In the genomic region with DNA sequence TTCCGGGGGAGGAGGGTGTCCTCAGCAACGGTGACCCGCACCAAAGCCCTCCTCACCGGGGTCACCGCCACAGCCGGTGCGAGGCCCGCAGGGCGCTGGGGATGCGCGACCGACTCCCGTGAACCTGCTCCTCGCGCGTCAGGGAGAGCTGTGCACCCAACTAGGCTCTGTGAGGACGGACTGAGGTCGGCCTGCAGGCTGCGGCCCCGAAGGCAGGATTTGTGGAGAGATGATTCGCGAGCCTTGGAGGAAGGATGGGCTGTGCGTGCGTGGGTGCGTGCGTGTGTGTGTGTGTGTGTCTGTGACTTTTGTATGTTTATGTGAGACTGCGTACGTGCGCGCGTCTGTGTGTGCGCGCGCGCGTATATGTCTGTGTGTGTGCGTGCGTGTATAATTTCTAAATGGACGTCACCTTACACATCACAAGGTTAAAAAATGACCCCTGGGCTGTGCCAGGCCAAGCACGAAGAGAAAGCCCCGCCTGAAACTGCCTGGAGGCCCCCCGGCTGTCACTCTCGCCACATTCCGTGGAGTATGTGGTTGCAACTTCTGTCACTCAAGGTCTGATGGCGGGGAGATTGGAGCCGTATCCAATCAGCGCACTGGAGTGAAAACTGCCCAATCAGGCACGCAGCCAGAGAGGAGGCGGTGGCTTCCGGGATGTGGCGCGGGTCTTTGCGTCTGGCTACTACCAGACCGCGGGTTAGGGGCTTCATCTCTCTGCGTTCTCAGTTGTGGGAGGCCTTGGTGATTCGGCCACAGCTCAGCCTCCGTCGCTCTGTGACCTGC, we compare ENCODE assay signal across 9 cellular contexts. TPM values are rescaled to one million over a fixed set of nuclear protein-coding genes. Genes with fewer than 3 reads are reported as not detected.
A peak's percentile ranks its signal among the peaks of the same experiment; 100 is the strongest.
DNase-seq lines count a peak whose midpoint lies in the region; ATAC-seq and TF ChIP-seq lines count a peak whose summit lies in the region.
"Had no signal": no experiment of that assay in that cellular context is flagged by ENCODE, and none has a peak within 500 bp of the region (broad histone marks: within the 10 kb centered on the region; RNA-seq: fewer than 3 reads in every experiment).

TSS of gene ZNF141 (plus strand) at position 672 of the 789 bp plus-strand sequence. CDS start 170 bp downstream, outside the sequence.

- peak within 1 kb of the TSS; percentile 92 for H3K4me3 ChIP-seq in AG10803 (ENCODE audit: low read length)
- H3K4me3 ChIP-seq in dorsolateral prefrontal cortex = peak within 1 kb of the TSS; percentile 73 to 99 (median 93)
- H3K4me3 ChIP-seq in lower leg skin (ENCODE audit: low read depth, poor library complexity, severe bottlenecking) = peak within 1 kb of the TSS; percentile 85

- peaks cover 22% of the 10 kb centered on the region for H3K4me1 Mint-ChIP-seq in activated CD8-positive, alpha-beta T cell treated with anti-CD3 and anti-CD28 coated beads for 36 hours (ENCODE audit: low read depth)

- POLR2A ChIA-PET in activated CD8-positive, alpha-beta T cell treated with anti-CD3 and anti-CD28 coated beads for 36 hours (lab: Charles Lee) = interaction anchor here (0.7 to 2.0 kb wide), 5 partner anchors 9 to 213 kb away, joined by 3 to 6 read pairs (median 5); partner anchors contain the start of gene ZNF718

- no peaks in the 10 kb centered on the region for H3K27me3 ChIP-seq in dorsolateral prefrontal cortex

- in situ Hi-C loops in GM18951 (cut with MboI; ENCODE audit: low sequenced_read_pairs, unreplicated experiment) = no loop called here

- peak within 1 kb of the TSS; percentile 98 for H3K4me3 Mint-ChIP-seq in activated CD8-positive, alpha-beta T cell treated with anti-CD3 and anti-CD28 coated beads for 36 hours

- peak; percentile 95 for ATAC-seq in HG03354 (IDR thresholded peaks at IDR 0.05; ENCODE audit: poor library complexity, severe bottlenecking, unreplicated experiment)
- peak; percentile 94 for ATAC-seq in activated CD8-positive, alpha-beta T cell treated with anti-CD3 and anti-CD28 coated beads for 36 hours
- ATAC-seq: Panc1 had no signal

- intact Hi-C loops in activated CD8-positive, alpha-beta T cell treated with anti-CD3 and anti-CD28 coated beads for 36 hours (cut with micrococcal nuclease) = no loop called here
- intact Hi-C loops in dorsolateral prefrontal cortex (cut with DNase I) = loop anchor here (2.0 to 10.0 kb wide), 3 partner anchors 95 to 215 kb away; partner anchors contain the start of gene ZNF718 (in 1 of the 2)
- intact Hi-C loops in lower leg skin (cut with DNase I; ENCODE audit: low total_unique reads) = no loop called here

- peak; percentile 98 for DNase-seq in AG10803 (ENCODE audit: low read depth)
- peak; percentile 93 for DNase-seq in NCI-H526 (lab: John Stamatoyannopoulos, UW)
- DNase-seq in activated CD8-positive, alpha-beta T cell treated with anti-CD3 and anti-CD28 coated beads for 36 hours = peak; percentile 96
- peak; percentile 92 to 98 (median 97) for DNase-seq in dorsolateral prefrontal cortex
- peak; percentile 97 to 99 for DNase-seq in lower leg skin (ENCODE audit: low spot score in 2 of 2)
- DNase-seq in stimulated activated CD4-positive, alpha-beta T cell treated with anti-CD3 and anti-CD28 coated beads, Interleukin-4, amount 100 ng/mL, for 4 hours = peak; percentile 79 to 88

- H3K36me3 Mint-ChIP-seq in activated CD8-positive, alpha-beta T cell treated with anti-CD3 and anti-CD28 coated beads for 36 hours (ENCODE audit: low read depth) = peaks cover 59% of the 10 kb centered on the region

- CTCF ChIA-PET in activated CD8-positive, alpha-beta T cell treated with anti-CD3 and anti-CD28 coated beads for 36 hours (lab: Charles Lee) = no interaction called here

- peaks cover 34% of the 10 kb centered on the region for H3K9me3 Mint-ChIP-seq in activated CD8-positive, alpha-beta T cell treated with anti-CD3 and anti-CD28 coated beads for 36 hours

- TF ChIP-seq POLR2A in GM18951 (IDR thresholded peaks at IDR 0.05; ENCODE audit: extremely low read depth, insufficient read depth, insufficient read length) (peak; percentile 86), lower leg skin (IDR thresholded peaks at IDR 0.05) (peak in 1 of 2 donors; percentile 41)

- peak within 1 kb of the TSS; percentile 100 for H3K27ac Mint-ChIP-seq in activated CD8-positive, alpha-beta T cell treated with anti-CD3 and anti-CD28 coated beads for 36 hours

- WGBS in lower leg skin, 2 donors = 0% methylated on average over 48 to 53 of the region's 59 CpGs

- no peak for TF ChIP-seq CTCF in AG10803 (conservative IDR thresholded peaks at IDR 0.05; ENCODE audit: low read length)
- no peak for TF ChIP-seq CTCF in activated CD8-positive, alpha-beta T cell treated with anti-CD3 and anti-CD28 coated beads for 36 hours (IDR thresholded peaks at IDR 0.05)
- TF ChIP-seq CTCF in dorsolateral prefrontal cortex (IDR thresholded peaks at IDR 0.05 in 54 of 56, conservative IDR thresholded peaks at IDR 0.05 in 2 of 56; ENCODE audit: low read depth in 1 of 56, partially characterized antibody in 56 of 56) = peak in 8 of 56 donors; percentile 6 to 40 (median 13)
- no peak for TF ChIP-seq CTCF in lower leg skin (IDR thresholded peaks at IDR 0.05)

- no peaks in the 10 kb centered on the region for H3K27me3 Mint-ChIP-seq in activated CD8-positive, alpha-beta T cell treated with anti-CD3 and anti-CD28 coated beads for 36 hours

- peak within 1 kb of the TSS; percentile 45 to 98 (median 92) for H3K27ac ChIP-seq in dorsolateral prefrontal cortex

RNA-seq across cellular contexts. Expression of gene ZNF141, which starts in this region (rescaled TPM):
- 10 to 100 TPM; 27.7 to 29.3 TPM for total RNA-seq in activated CD8-positive, alpha-beta T cell treated with anti-CD3 and anti-CD28 coated beads for 36 hours
- 10 to 100 TPM; 18.8 to 43.1 (median 31.5) TPM for total RNA-seq in dorsolateral prefrontal cortex
- 10 to 100 TPM in 2 of 4 donors, 1 to 10 TPM in 2; 4.7 to 13.8 (median 11.4) TPM for total RNA-seq in lower leg skin

Comparison
In these comparisons a context has a peak if more than half of its experiments do, and no peak if none do; other contexts are left out.
1. Peak in every context shown above with its lines: DNase-seq, ATAC-seq, H3K4me3 ChIP-seq and H3K27ac ChIP-seq.
2. intact Hi-C loops: an anchor here in dorsolateral prefrontal cortex (2.0 to 10.0 kb wide); none called in activated CD8-positive, alpha-beta T cell treated with anti-CD3 and anti-CD28 coated beads for 36 hours and lower leg skin.